Comparison of ENCODE assay signal across 9 cellular contexts in the genomic region with DNA sequence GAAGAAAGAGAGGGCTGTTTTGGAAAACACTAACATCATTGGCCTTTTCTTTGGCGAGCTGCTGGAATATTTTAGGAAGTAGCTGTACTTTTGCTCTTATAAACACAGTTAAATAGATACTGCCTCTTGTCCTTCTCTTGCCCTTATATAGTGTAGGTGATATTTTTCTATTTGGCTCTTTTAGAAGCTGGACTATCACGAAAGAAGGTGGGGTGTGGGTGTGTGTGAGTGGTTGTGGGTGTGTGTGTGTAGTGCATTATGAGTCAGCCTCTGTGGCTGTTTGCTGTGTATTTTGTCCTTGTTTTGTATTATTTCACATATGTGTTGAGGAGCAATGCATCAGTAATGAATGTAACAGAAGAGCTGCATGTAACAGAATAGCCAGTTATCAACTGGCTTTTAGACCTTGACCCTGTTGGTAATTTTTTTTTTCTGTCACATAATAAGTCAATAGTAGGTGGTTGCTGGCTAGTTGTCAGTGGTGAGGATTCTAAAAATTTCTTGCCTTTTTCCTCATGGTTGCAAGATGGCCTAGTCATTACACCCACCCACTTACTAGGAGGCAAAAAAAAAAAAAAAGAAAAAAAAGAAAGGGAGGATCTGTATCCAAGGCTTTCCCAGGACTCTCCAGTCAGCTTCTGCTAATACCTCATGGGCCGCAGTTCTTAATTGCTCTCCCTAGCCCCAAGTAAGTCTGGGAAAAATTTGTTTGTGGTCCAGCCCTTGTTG. TPM values are rescaled to one million over a fixed set of nuclear protein-coding genes. Genes with fewer than 3 reads are reported as not detected.
DNase-seq lines count a peak whose midpoint lies in the region; ATAC-seq and TF ChIP-seq lines count a peak whose summit lies in the region.
"Had no signal": no experiment of that assay in that cellular context is flagged by ENCODE, and none has a peak within 500 bp of the region (broad histone marks: within the 10 kb centered on the region; RNA-seq: fewer than 3 reads in every experiment).

No MANE protein-coding gene starts in this region.

- 100% methylated on average over 1 of the region's 3 CpGs; no CpG with 5 or more reads in 1 of the 2 experiments for WGBS in mesodermal cell (ENCODE audit: insufficient coverage in 2 of 2), 2 experiments
- WGBS in upper lobe of left lung, 2 donors, result 69% methylated on average over 3 of the region's 3 CpGs

- no peak for TF ChIP-seq POLR2A in upper lobe of left lung (IDR thresholded peaks at IDR 0.05)

- H3K27ac Mint-ChIP-seq in activated T-cell treated with anti-CD3 and anti-CD28 coated beads, Interleukin-2, amount 50 U/mL, for 24 hours, result no peak overlapping the region

- TF ChIP-seq EP300 in upper lobe of left lung (IDR thresholded peaks at IDR 0.05), result no peak

- no peaks in the 10 kb centered on the region for H3K9me3 Mint-ChIP-seq in activated T-cell treated with anti-CD3 and anti-CD28 coated beads, Interleukin-2, amount 50 U/mL, for 24 hours

- H3K9me3 ChIP-seq in mesodermal cell (ENCODE audit: control insufficient read depth, low read length), result no peaks in the 10 kb centered on the region
- H3K9me3 ChIP-seq in upper lobe of left lung, result no peaks in the 10 kb centered on the region

- TF ChIP-seq CTCF in cardiac fibroblast (IDR thresholded peaks at IDR 0.05; ENCODE audit: low read depth, low read length) (no peak), upper lobe of left lung (IDR thresholded peaks at IDR 0.05) (no peak)

- H3K4me1 ChIP-seq in mesodermal cell (ENCODE audit: control insufficient read depth, insufficient read depth, low read length, poor library complexity, severe bottlenecking), result peaks cover 23% of the 10 kb centered on the region
- H3K4me1 ChIP-seq in upper lobe of left lung, result peaks cover 0 to 19% (median 4%) of the 10 kb centered on the region in 4 donors

- H3K27me3 Mint-ChIP-seq in activated T-cell treated with anti-CD3 and anti-CD28 coated beads, Interleukin-2, amount 50 U/mL, for 24 hours, result no peaks in the 10 kb centered on the region

- no peaks in the 10 kb centered on the region for H3K36me3 Mint-ChIP-seq in activated T-cell treated with anti-CD3 and anti-CD28 coated beads, Interleukin-2, amount 50 U/mL, for 24 hours (ENCODE audit: low read depth)

- no peak overlapping the region for H3K4me3 Mint-ChIP-seq in activated T-cell treated with anti-CD3 and anti-CD28 coated beads, Interleukin-2, amount 50 U/mL, for 24 hours

- no peaks in the 10 kb centered on the region for H3K27me3 ChIP-seq in upper lobe of left lung

- H3K4me3 ChIP-seq in cardiac fibroblast (replicated peaks in 1 of 2; ENCODE audit: low read depth in 2 of 2, low read length in 2 of 2) (no peak overlapping the region), mesodermal cell (ENCODE audit: extremely low read depth, insufficient read depth, low read length, poor library complexity, severe bottlenecking) (no peak overlapping the region), upper lobe of left lung (no peak overlapping the region)

- peaks cover 8% of the 10 kb centered on the region for H3K4me1 Mint-ChIP-seq in activated T-cell treated with anti-CD3 and anti-CD28 coated beads, Interleukin-2, amount 50 U/mL, for 24 hours (ENCODE audit: low read depth)

- ATAC-seq in HG02610 (IDR thresholded peaks at IDR 0.05; ENCODE audit: unreplicated experiment) (peak; percentile 66), upper lobe of left lung (ENCODE audit: low FRiP score in 2 of 2) (peak in 1 of 2 donors; percentile 63), HG02938 (IDR thresholded peaks at IDR 0.05; ENCODE audit: unreplicated experiment) (no peak)

- peak; percentile 41 to 65 for DNase-seq in cardiac fibroblast (ENCODE audit: low read depth in 2 of 2)
- DNase-seq in upper lobe of left lung, result no peak
- no peak for DNase-seq in activated T-cell treated with anti-CD3 and anti-CD28 coated beads, Interleukin-2, amount 50 U/mL, for 24 hours
- DNase-seq in NCI-H2029 treated with DMSO at 0.1 percent for 48 hours (lab: John Stamatoyannopoulos, UW), result no peak
- DNase-seq: activated CD4-positive, alpha-beta T cell treated with anti-CD3 and anti-CD28 coated beads, Interleukin-2, amount 50 U/mL, for 1 hour; NCI-H1417 treated with DMSO at 0.1 percent for 48 hours had no signal

- H3K36me3 ChIP-seq in mesodermal cell (ENCODE audit: control insufficient read depth, insufficient read depth, low read length) (peaks cover 6% of the 10 kb centered on the region), upper lobe of left lung (no peaks in the 10 kb centered on the region)

- H3K27ac ChIP-seq in mesodermal cell (ENCODE audit: low read depth, low read length, severe bottlenecking), result peak overlapping the region; percentile 3
- peak overlapping the region in 3 of 4 donors; percentile 27 to 44 (median 29) for H3K27ac ChIP-seq in upper lobe of left lung

RNA-seq across cellular contexts. Expression of gene ARHGAP10, which starts 23.8 kb away (rescaled TPM):
- polyA plus RNA-seq in mesodermal cell (2013, experiment 1 of 2), result 13.1 TPM
- polyA plus RNA-seq in mesodermal cell (2013, experiment 2 of 2), result 16.7 TPM
- 10 to 100 TPM; 25.9 to 47.1 (median 29.5) TPM for total RNA-seq in upper lobe of left lung

Comparison
In these comparisons a context has a peak if more than half of its experiments do, and no peak if none do; other contexts are left out.
1. DNase-seq: peak in cardiac fibroblast (2 of 2); none in upper lobe of left lung (0 of 2), activated T-cell treated with anti-CD3 and anti-CD28 coated beads, Interleukin-2, amount 50 U/mL, for 24 hours (single experiment) and NCI-H2029 treated with DMSO at 0.1 percent for 48 hours (single experiment).